ENCODE assay signal across 12 cellular contexts in the genomic region with DNA sequence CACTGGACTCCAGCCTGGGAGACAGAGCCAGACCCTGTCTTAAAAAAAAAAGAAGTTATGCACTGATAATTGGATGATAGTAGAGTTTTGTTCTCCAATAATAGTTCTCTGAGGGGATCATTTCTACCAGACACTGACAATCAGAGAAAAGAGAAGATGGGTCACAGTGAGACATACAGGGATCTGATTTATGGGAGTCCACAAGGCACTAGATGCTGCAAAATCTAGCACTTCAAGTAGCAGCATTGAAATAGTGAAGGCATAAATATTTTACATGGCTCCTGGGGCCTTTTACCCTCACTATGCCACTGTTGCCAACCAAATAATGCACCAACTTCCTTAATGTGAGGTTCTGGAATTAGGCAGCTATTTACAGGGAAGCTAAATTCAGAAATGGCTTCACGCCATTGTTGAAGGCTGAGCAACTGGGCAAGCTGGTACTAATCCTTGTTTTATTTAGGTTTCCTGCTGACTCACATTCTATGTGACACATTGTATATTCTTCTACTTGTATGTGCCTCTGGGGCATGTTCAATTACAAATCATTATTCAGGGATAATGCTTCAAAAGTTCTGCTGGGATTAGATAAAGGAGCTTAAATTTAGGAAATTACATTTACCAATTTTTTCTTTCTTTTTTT. TPM values are rescaled to one million over a fixed set of nuclear protein-coding genes. Genes with fewer than 3 reads are reported as not detected.
DNase-seq lines count a peak whose midpoint lies in the region; ATAC-seq and TF ChIP-seq lines count a peak whose summit lies in the region.
"Had no signal": no experiment of that assay in that cellular context is flagged by ENCODE, and none has a peak within 500 bp of the region (broad histone marks: within the 10 kb centered on the region; RNA-seq: fewer than 3 reads in every experiment).

No MANE protein-coding gene starts in this region.

- H3K4me1 Mint-ChIP-seq in effector memory CD8-positive, alpha-beta T cell (ENCODE audit: low read depth in 2 of 2), result no peaks in the 10 kb centered on the region
- H3K4me1 Mint-ChIP-seq: nephron progenitor cell had no signal

- peaks cover 6% of the 10 kb centered on the region for H3K4me1 ChIP-seq in psoas muscle
- H3K4me1 ChIP-seq: body of pancreas had no signal

- no peaks in the 10 kb centered on the region for H3K27me3 ChIP-seq in psoas muscle (ENCODE audit: insufficient read depth in 3 of 3, low read length in 2 of 3)
- H3K27me3 ChIP-seq: body of pancreas had no signal

- H3K36me3 ChIP-seq in psoas muscle (ENCODE audit: insufficient read depth in 1 of 2, low read depth in 1 of 2), result no peaks in the 10 kb centered on the region

- H3K27me3 Mint-ChIP-seq in effector memory CD8-positive, alpha-beta T cell, result peaks cover 62 to 63% of the 10 kb centered on the region in 2 donors

- no peaks in the 10 kb centered on the region for H3K36me3 Mint-ChIP-seq in effector memory CD8-positive, alpha-beta T cell (ENCODE audit: insufficient read depth)

- H3K27ac Mint-ChIP-seq in effector memory CD8-positive, alpha-beta T cell, result no peak overlapping the region
- H3K27ac Mint-ChIP-seq: nephron progenitor cell had no signal

- TF ChIP-seq CTCF in psoas muscle (IDR thresholded peaks at IDR 0.05), result no peak

- peak overlapping the region; percentile 65 for H3K27ac ChIP-seq in psoas muscle
- H3K27ac ChIP-seq: body of pancreas, HL-60 had no signal

- H3K4me3 Mint-ChIP-seq in effector memory CD8-positive, alpha-beta T cell, result no peak overlapping the region
- H3K4me3 Mint-ChIP-seq: nephron progenitor cell had no signal

- ATAC-seq in psoas muscle (peak; percentile 64 to 97 (median 92)), GM19035 (IDR thresholded peaks at IDR 0.05; ENCODE audit: unreplicated experiment) (no peak), GM21825 (IDR thresholded peaks at IDR 0.05; ENCODE audit: unreplicated experiment) (no peak)
- no peak for ATAC-seq in effector memory CD8-positive, alpha-beta T cell (replicated peaks)
- no peak for ATAC-seq in activated CD4-positive, CD25-positive, alpha-beta regulatory T cell treated with anti-CD3 and anti-CD28 coated beads, Interleukin-2, amount 50 U/mL, for 24 hours
- ATAC-seq: body of pancreas had no signal

- intact Hi-C loops in psoas muscle (cut with DNase I), result no loop called here

- no peaks in the 10 kb centered on the region for H3K9me3 ChIP-seq in psoas muscle
- H3K9me3 ChIP-seq: body of pancreas had no signal

- DNase-seq in EH (ENCODE audit: low read depth), result peak; percentile 72
- DNase-seq in NCI-H146 treated with DMSO at 0.1 percent for 48 hours (lab: John Stamatoyannopoulos, UW; ENCODE audit: unreplicated experiment), result peak; percentile 11
- peak; percentile 69 for DNase-seq in dedifferentiated amniotic fluid mesenchymal stem cell (ENCODE audit: extremely low spot score)
- no peak for DNase-seq in psoas muscle
- DNase-seq in effector memory CD8-positive, alpha-beta T cell, result no peak
- DNase-seq: body of pancreas, NCI-H187, nephron progenitor cell had no signal

- peaks cover 4 to 18% of the 10 kb centered on the region in 2 donors for H3K9me3 Mint-ChIP-seq in effector memory CD8-positive, alpha-beta T cell

- H3K4me3 ChIP-seq in psoas muscle, result no peak overlapping the region
- H3K4me3 ChIP-seq: body of pancreas had no signal

- 22 to 29% (median 28%) methylated on average over 1 of the region's 1 CpG for WGBS in psoas muscle, 3 donors

RNA-seq across cellular contexts. Expression of gene ABTB2, which starts 38.2 kb away (rescaled TPM):
- 10 to 100 TPM; 11.9 to 24.7 (median 20.0) TPM for total RNA-seq in psoas muscle
- 10 to 100 TPM in 1 of 3 donors, 1 to 10 TPM in 2; 4.5 to 21.1 (median 8.0) TPM for polyA plus RNA-seq in psoas muscle

RNA-seq across cellular contexts. Expression of gene CAT, which starts 42.7 kb away (rescaled TPM):
- total RNA-seq in psoas muscle, result 10 to 100 TPM; 70.2 to 95.0 (median 87.7) TPM
- 100 to 1,000 TPM in 1 of 3 donors, 10 to 100 TPM in 2; 27.9 to 110 (median 57.8) TPM for polyA plus RNA-seq in psoas muscle

Comparison
In these comparisons a context has a peak if more than half of its experiments do, and no peak if none do; other contexts are left out.
1. DNase-seq: peak in EH (single experiment), NCI-H146 treated with DMSO at 0.1 percent for 48 hours (single experiment) and dedifferentiated amniotic fluid mesenchymal stem cell (single experiment); none in psoas muscle (0 of 2) and effector memory CD8-positive, alpha-beta T cell (0 of 3).
2. ATAC-seq: peak in psoas muscle (4 of 4); none in GM19035 (single experiment), GM21825 (single experiment), effector memory CD8-positive, alpha-beta T cell (single experiment) and activated CD4-positive, CD25-positive, alpha-beta regulatory T cell treated with anti-CD3 and anti-CD28 coated beads, Interleukin-2, amount 50 U/mL, for 24 hours (0 of 2).